9 cellular contexts compared by ENCODE assay signal in the genomic region with DNA sequence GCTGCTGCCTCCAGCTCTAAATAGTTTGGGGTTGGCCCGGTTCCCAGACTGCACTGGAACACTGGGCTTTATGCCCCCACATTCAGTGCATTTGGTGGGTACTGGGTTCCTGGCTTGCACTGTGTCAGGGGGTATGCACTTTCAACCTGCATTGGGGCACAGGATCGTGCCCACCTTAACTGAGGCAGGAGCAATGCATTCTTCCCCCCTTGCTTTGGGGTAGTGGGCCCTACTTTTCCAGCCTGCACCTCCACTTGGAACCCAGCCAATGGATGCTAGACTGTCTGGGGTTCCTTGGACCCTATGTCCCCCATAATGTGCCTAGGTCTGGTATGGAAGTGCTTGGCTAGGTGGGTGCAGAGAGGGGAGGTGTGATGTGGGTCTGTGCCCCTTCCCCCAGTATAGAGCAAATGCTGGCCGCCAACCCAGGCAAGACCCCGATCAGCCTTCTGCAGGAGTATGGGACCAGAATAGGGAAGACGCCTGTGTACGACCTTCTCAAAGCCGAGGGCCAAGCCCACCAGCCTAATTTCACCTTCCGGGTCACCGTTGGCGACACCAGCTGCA. TPM values are rescaled to one million over a fixed set of nuclear protein-coding genes. Genes with fewer than 3 reads are reported as not detected.
DNase-seq lines count a peak whose midpoint lies in the region; ATAC-seq and TF ChIP-seq lines count a peak whose summit lies in the region.
"Had no signal": no experiment of that assay in that cellular context is flagged by ENCODE, and none has a peak within 500 bp of the region (broad histone marks: within the 10 kb centered on the region; RNA-seq: fewer than 3 reads in every experiment).

No MANE protein-coding gene starts in this region.

- H3K9me3 ChIP-seq in HAP-1 (no peaks in the 10 kb centered on the region), right cardiac atrium (ENCODE audit: control insufficient read depth, low read length) (no peaks in the 10 kb centered on the region), smooth muscle cell (replicated peaks; ENCODE audit: low read depth) (no peaks in the 10 kb centered on the region)

- H3K27me3 ChIP-seq in HAP-1 (ENCODE audit: low read depth), result no peaks in the 10 kb centered on the region
- H3K27me3 ChIP-seq in right cardiac atrium (ENCODE audit: control insufficient read depth, insufficient read depth), result no peaks in the 10 kb centered on the region
- H3K27me3 ChIP-seq in smooth muscle cell (ENCODE audit: low read depth), result no peaks in the 10 kb centered on the region

- H3K4me3 ChIP-seq in HAP-1 (peak overlapping the region; percentile 66), WI38 (ENCODE audit: low read depth, low read length) (peak overlapping the region; percentile 63), right cardiac atrium (ENCODE audit: low read length) (peak overlapping the region; percentile 62), smooth muscle cell (peak overlapping the region; percentile 57)

- intact Hi-C loops in right cardiac atrium (cut with DNase I), result loop anchor here (10.0 kb wide), 2 partner anchors 47 to 177 kb away; a partner anchor contains a TSS

- in situ Hi-C loops in HAP-1 (cut with MboI; ENCODE audit: low sequenced_read_pairs), result loop anchor here (10.0 kb wide), 1 partner anchor 177 kb away; a partner anchor contains a TSS

- H3K36me3 ChIP-seq in HAP-1 (replicated peaks) (peaks cover 13% of the 10 kb centered on the region), smooth muscle cell (ENCODE audit: low read depth) (no peaks in the 10 kb centered on the region)

- H3K9ac ChIP-seq in smooth muscle cell (ENCODE audit: low read depth), result peak overlapping the region; percentile 89

- H3K79me2 ChIP-seq in smooth muscle cell (ENCODE audit: low read depth), result peaks cover 18% of the 10 kb centered on the region

- 47% methylated on average over 10 of the region's 10 CpGs for WGBS in right cardiac atrium
- 79% methylated on average over 10 of the region's 10 CpGs for WGBS in smooth muscle cell (ENCODE audit: low lambda C conversion rate)

- ATAC-seq in right cardiac atrium (no peak), HG02763 (IDR thresholded peaks at IDR 0.05; ENCODE audit: unreplicated experiment) (no peak), HG03095 (IDR thresholded peaks at IDR 0.05; ENCODE audit: unreplicated experiment) (no peak)

- H3K4me2 ChIP-seq in smooth muscle cell, result peak overlapping the region; percentile 88

- no peak for TF ChIP-seq CTCF in WI38 (IDR thresholded peaks at IDR 0.05; ENCODE audit: low read depth, low read length)
- TF ChIP-seq CTCF in smooth muscle cell (IDR thresholded peaks at IDR 0.05; ENCODE audit: borderline replicate concordance, insufficient read depth, poor library complexity, severe bottlenecking), result no peak

- H4K20me1 ChIP-seq in smooth muscle cell (ENCODE audit: low read depth), result no peaks in the 10 kb centered on the region

- H3K4me1 ChIP-seq in HAP-1 (peaks cover 16% of the 10 kb centered on the region), right cardiac atrium (ENCODE audit: control insufficient read depth, insufficient read depth, low read length) (peaks cover 7% of the 10 kb centered on the region), smooth muscle cell (ENCODE audit: low read depth) (peaks cover 27% of the 10 kb centered on the region)

- H3K27ac ChIP-seq in right cardiac atrium (ENCODE audit: low read length) (peak overlapping the region; percentile 96), smooth muscle cell (ENCODE audit: low read depth) (peak overlapping the region; percentile 98)

- DNase-seq in HAP-1 (ENCODE audit: low spot score in 2 of 2) (no peak), right cardiac atrium (peak in 1 of 3 donors; percentile 71), smooth muscle cell (lab: John Stamatoyannopoulos, UW; ENCODE audit: unreplicated experiment) (no peak), iPS-NIHi11 (ENCODE audit: low spot score) (no peak), NCI-H510A (lab: John Stamatoyannopoulos, UW) (no peak)

- H2AFZ ChIP-seq in smooth muscle cell (ENCODE audit: low read depth), result no peak overlapping the region

- H3F3A ChIP-seq in smooth muscle cell (ENCODE audit: low read depth), result peaks cover 7% of the 10 kb centered on the region

RNA-seq across cellular contexts. Expression of a gene that starts 0.6 kb away (rescaled TPM):
- total RNA-seq in right cardiac atrium (10 to 100 TPM; 12.9 to 13.9 (median 13.4) TPM), smooth muscle cell (21.3 and 31.8 TPM in 2 replicates)
- polyA plus RNA-seq in right cardiac atrium (12.8 TPM), smooth muscle cell (47.5 and 60.3 TPM in 2 replicates)

RNA-seq across cellular contexts. Expression of a gene that starts 2.4 kb away (rescaled TPM):
- total RNA-seq in right cardiac atrium, result 1 to 10 TPM; 7.7 to 9.6 (median 9.0) TPM
- 9.2 TPM for polyA plus RNA-seq in right cardiac atrium
- 11.9 and 34.6 TPM in 2 replicates for total RNA-seq in smooth muscle cell
- 15.1 and 25.3 TPM in 2 replicates for polyA plus RNA-seq in smooth muscle cell

RNA-seq across cellular contexts. Expression of a gene that starts 5.6 kb away (rescaled TPM):
- total RNA-seq in right cardiac atrium (not detected), smooth muscle cell (not detected in 2 replicates)
- polyA plus RNA-seq in right cardiac atrium (not detected), smooth muscle cell (0.38 and 2.6 TPM in 2 replicates)
- total RNA-seq: subcutaneous adipose tissue had no signal

RNA-seq across cellular contexts. Expression of a gene that starts 49.8 kb away (rescaled TPM):
- total RNA-seq in right cardiac atrium, result 100 to 1,000 TPM; 575 to 743 (median 588) TPM
- 349 TPM for polyA plus RNA-seq in right cardiac atrium
- 229 and 306 TPM in 2 replicates for total RNA-seq in smooth muscle cell
- 90.8 and 128 TPM in 2 replicates for polyA plus RNA-seq in smooth muscle cell
